1 cellular context compared by ENCODE assay signal in the genomic region with DNA sequence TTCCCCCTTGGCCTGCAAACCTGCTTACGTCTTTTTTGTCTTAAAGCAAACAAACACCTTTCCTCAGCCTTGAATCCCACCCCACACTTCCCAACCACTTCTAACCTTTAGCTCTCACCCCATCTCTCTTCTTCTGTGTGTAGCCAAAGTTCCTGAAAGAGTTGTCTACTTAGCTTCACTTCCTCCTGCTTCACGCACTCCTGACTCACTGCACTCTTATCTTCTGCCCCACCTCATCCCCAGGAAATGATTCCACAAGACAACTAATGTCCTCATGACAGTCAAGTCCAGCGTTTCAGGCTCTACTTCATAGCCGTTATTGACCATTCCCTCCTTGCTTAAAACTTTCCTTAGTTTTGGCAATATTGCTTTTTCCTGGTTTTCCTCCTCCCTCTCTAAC.
TF ChIP-seq lines count a peak whose summit lies in the region.

No MANE protein-coding gene starts in this region.

TF ChIP-seq in K562, 482 proteins besides CTCF, POLR2A, EP300 and RAD21 (continued from another document and continues in another):
- TF ChIP-seq HDAC2 (IDR thresholded peaks at IDR 0.05) (peak; percentile 70), EZH2 (IDR thresholded peaks at IDR 0.05; ENCODE audit: borderline replicate concordance, low read depth, low read length) (no peak), PTBP1 (IDR thresholded peaks at IDR 0.05; ENCODE audit: low read depth, low read length) (no peak), HNRNPK (IDR thresholded peaks at IDR 0.05; ENCODE audit: low read depth, low read length, poor library complexity, severe bottlenecking) (no peak), ZNF431 (CRISPR knock-in tag; IDR thresholded peaks at IDR 0.05) (no peak), ZNF436 (CRISPR knock-in tag; IDR thresholded peaks at IDR 0.05) (no peak), KDM1A (IDR thresholded peaks at IDR 0.05) (0 out of 4 replicates have a peak, but pooled peaks of 1 of the 2 experiments have one; percentile 22), SIX5 (IDR thresholded peaks at IDR 0.05; ENCODE audit: borderline replicate concordance in 1 of 2, insufficient read depth in 1 of 2, low read depth in 1 of 2, low read length in 2 of 2) (no peak), RCOR1 (IDR thresholded peaks at IDR 0.05; ENCODE audit: borderline replicate concordance in 1 of 2, low read depth in 2 of 2, low read length in 2 of 2) (0 out of 4 replicates have a peak, but pooled peaks of 1 of the 2 experiments have one; percentile 15), EP400 (IDR thresholded peaks at IDR 0.05) (no peak; the same call in 1 of the 2 replicates), PRMT5 (CRISPR knock-in tag; IDR thresholded peaks at IDR 0.05) (no peak), ZBTB8A (IDR thresholded peaks at IDR 0.05; ENCODE audit: partially characterized antibody) (no peak), FOXK2 (conservative IDR thresholded peaks at IDR 0.05 in 1 of 2, IDR thresholded peaks at IDR 0.05 in 1 of 2; ENCODE audit: low read depth in 2 of 2) (peak; percentile 20 to 42; a peak in 1 of 4 replicates), ZNF175 (CRISPR knock-in tag; IDR thresholded peaks at IDR 0.05; ENCODE audit: low read depth) (peak; percentile 78; the same call in 1 of the 2 replicates)
- TF ChIP-seq, protein P1, sequence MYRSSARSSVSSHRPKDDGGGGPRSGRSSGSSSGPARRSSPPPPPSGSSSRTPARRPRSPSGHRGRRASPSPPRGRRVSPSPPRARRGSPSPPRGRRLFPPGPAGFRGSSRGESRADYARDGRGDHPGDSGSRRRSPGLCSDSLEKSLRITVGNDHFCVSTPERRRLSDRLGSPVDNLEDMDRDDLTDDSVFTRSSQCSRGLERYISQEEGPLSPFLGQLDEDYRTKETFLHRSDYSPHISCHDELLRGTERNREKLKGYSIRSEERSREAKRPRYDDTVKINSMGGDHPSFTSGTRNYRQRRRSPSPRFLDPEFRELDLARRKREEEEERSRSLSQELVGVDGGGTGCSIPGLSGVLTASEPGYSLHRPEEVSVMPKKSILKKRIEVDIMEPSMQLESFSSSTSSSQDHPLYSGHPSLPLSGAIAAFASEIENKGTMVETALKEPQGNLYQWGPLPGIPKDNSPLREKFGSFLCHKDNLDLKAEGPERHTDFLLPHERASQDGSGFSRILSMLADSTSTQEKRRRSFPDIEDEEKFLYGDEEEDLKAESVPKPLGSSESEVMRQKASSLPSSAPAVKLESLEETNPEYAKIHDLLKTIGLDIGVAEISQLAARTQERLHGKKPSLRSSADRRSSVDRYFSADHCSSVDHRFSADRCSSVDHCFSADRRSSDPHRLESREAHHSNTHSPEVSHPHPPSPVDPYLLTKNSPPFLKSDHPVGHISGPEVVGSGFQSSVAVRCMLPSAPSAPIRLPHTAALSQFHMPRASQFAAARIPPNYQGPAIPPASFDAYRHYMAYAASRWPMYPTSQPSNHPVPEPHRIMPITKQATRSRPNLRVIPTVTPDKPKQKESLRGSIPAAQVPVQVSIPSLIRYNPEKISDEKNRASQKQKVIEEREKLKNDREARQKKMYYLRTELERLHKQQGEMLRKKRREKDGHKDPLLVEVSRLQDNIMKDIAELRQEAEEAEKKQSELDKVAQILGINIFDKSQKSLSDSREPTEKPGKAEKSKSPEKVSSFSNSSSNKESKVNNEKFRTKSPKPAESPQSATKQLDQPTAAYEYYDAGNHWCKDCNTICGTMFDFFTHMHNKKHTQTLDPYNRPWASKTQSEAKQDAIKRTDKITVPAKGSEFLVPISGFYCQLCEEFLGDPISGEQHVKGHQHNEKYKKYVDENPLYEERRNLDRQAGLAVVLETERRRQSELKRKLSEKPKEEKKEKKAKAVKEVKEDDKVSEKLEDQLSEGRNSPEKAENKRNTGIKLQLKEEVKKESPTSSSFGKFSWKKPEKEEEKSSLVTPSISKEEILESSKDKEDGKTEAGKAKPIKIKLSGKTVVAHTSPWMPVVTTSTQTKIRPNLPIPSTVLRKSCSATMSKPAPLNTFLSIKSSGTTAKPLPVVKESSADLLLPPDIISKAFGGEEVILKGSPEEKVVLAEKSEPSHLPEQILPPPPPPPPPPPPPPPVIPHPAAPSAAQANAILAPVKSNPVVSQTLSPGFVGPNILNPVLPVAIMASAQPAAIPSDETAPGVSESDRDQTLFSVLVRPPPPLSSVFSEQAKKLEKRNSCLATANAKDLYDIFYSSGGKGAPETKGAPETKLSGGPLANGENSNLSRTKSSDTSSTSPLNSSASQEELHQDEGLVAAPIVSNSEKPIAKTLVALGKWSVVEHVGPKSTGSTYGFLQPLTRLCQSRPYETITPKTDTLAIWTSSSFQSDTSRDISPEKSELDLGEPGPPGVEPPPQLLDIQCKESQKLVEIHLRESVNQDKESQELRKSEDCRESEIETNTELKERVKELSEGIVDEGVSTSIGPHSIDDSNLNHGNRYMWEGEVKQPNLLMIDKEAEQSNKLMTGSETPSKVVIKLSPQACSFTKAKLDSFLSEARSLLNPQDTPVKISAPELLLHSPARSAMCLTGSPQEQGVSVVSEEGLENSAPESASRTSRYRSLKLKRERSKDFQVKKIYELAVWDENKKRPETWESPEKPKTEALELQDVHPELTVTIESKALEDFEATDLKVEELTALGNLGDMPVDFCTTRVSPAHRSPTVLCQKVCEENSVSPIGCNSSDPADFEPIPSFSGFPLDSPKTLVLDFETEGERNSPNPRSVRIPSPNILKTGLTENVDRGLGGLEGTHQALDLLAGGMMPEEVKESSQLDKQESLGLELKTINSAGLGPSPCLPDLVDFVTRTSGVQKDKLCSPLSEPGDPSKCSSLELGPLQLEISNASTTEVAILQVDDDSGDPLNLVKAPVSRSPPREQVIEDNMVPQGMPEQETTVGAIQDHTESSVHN (IDR thresholded peaks at IDR 0.05; ENCODE audit: borderline replicate concordance in 1 of 2, low read depth in 1 of 2) = no peak
- TF ChIP-seq, protein P2, sequence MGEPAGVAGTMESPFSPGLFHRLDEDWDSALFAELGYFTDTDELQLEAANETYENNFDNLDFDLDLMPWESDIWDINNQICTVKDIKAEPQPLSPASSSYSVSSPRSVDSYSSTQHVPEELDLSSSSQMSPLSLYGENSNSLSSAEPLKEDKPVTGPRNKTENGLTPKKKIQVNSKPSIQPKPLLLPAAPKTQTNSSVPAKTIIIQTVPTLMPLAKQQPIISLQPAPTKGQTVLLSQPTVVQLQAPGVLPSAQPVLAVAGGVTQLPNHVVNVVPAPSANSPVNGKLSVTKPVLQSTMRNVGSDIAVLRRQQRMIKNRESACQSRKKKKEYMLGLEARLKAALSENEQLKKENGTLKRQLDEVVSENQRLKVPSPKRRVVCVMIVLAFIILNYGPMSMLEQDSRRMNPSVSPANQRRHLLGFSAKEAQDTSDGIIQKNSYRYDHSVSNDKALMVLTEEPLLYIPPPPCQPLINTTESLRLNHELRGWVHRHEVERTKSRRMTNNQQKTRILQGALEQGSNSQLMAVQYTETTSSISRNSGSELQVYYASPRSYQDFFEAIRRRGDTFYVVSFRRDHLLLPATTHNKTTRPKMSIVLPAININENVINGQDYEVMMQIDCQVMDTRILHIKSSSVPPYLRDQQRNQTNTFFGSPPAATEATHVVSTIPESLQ (CRISPR knock-in tag; IDR thresholded peaks at IDR 0.05) = no peak
- TF ChIP-seq, protein P3, sequence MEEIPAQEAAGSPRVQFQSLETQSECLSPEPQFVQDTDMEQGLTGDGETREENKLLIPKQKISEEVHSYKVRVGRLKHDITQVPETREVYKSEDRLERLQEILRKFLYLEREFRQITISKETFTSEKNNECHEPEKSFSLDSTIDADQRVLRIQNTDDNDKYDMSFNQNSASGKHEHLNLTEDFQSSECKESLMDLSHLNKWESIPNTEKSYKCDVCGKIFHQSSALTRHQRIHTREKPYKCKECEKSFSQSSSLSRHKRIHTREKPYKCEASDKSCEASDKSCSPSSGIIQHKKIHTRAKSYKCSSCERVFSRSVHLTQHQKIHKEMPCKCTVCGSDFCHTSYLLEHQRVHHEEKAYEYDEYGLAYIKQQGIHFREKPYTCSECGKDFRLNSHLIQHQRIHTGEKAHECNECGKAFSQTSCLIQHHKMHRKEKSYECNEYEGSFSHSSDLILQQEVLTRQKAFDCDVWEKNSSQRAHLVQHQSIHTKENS (CRISPR knock-in tag; IDR thresholded peaks at IDR 0.05) = no peak
- TF ChIP-seq, protein P4, sequence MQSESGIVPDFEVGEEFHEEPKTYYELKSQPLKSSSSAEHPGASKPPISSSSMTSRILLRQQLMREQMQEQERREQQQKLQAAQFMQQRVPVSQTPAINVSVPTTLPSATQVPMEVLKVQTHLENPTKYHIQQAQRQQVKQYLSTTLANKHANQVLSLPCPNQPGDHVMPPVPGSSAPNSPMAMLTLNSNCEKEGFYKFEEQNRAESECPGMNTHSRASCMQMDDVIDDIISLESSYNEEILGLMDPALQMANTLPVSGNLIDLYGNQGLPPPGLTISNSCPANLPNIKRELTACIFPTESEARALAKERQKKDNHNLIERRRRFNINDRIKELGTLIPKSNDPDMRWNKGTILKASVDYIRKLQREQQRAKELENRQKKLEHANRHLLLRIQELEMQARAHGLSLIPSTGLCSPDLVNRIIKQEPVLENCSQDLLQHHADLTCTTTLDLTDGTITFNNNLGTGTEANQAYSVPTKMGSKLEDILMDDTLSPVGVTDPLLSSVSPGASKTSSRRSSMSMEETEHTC (IDR thresholded peaks at IDR 0.05) = no peak
- TF ChIP-seq, protein P5, sequence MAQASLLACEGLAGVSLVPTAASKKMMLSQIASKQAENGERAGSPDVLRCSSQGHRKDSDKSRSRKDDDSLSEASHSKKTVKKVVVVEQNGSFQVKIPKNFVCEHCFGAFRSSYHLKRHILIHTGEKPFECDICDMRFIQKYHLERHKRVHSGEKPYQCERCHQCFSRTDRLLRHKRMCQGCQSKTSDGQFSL (CRISPR knock-in tag; IDR thresholded peaks at IDR 0.05) = no peak
- TF ChIP-seq, protein P5 (tag; IDR thresholded peaks at IDR 0.05) = no peak
- TF ChIP-seq, protein P6, sequence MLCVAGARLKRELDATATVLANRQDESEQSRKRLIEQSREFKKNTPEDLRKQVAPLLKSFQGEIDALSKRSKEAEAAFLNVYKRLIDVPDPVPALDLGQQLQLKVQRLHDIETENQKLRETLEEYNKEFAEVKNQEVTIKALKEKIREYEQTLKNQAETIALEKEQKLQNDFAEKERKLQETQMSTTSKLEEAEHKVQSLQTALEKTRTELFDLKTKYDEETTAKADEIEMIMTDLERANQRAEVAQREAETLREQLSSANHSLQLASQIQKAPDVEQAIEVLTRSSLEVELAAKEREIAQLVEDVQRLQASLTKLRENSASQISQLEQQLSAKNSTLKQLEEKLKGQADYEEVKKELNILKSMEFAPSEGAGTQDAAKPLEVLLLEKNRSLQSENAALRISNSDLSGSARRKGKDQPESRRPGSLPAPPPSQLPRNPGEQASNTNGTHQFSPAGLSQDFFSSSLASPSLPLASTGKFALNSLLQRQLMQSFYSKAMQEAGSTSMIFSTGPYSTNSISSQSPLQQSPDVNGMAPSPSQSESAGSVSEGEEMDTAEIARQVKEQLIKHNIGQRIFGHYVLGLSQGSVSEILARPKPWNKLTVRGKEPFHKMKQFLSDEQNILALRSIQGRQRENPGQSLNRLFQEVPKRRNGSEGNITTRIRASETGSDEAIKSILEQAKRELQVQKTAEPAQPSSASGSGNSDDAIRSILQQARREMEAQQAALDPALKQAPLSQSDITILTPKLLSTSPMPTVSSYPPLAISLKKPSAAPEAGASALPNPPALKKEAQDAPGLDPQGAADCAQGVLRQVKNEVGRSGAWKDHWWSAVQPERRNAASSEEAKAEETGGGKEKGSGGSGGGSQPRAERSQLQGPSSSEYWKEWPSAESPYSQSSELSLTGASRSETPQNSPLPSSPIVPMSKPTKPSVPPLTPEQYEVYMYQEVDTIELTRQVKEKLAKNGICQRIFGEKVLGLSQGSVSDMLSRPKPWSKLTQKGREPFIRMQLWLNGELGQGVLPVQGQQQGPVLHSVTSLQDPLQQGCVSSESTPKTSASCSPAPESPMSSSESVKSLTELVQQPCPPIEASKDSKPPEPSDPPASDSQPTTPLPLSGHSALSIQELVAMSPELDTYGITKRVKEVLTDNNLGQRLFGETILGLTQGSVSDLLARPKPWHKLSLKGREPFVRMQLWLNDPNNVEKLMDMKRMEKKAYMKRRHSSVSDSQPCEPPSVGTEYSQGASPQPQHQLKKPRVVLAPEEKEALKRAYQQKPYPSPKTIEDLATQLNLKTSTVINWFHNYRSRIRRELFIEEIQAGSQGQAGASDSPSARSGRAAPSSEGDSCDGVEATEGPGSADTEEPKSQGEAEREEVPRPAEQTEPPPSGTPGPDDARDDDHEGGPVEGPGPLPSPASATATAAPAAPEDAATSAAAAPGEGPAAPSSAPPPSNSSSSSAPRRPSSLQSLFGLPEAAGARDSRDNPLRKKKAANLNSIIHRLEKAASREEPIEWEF (CRISPR knock-in tag; IDR thresholded peaks at IDR 0.05) = no peak
